In genomic region chr2:120552800-120553471, GRCh38 we compare ENCODE assay signal across 1 cellular context.
TF ChIP-seq lines count a peak whose summit lies in the region.

No MANE protein-coding gene starts in this region.

TF ChIP-seq in HepG2, 621 proteins besides CTCF, POLR2A, EP300 and RAD21 (continued from another document and continues in another):
- TF ChIP-seq ATF6 (CRISPR knock-in tag; conservative IDR thresholded peaks at IDR 0.05) (no peak), ZNF589 (CRISPR knock-in tag; conservative IDR thresholded peaks at IDR 0.05) (no peak), POGK (CRISPR knock-in tag; conservative IDR thresholded peaks at IDR 0.05) (peak; percentile 73; the same call in 1 of the 2 replicates), CEBPG (CRISPR knock-in tag; IDR thresholded peaks at IDR 0.05) (peak; percentile 43; the same call in 1 of the 2 replicates), ATF3 (CRISPR knock-in tag; IDR thresholded peaks at IDR 0.05) (no peak), DR1 (CRISPR knock-in tag; IDR thresholded peaks at IDR 0.05) (no peak), CSRNP1 (CRISPR knock-in tag; IDR thresholded peaks at IDR 0.05) (no peak), NFRKB (IDR thresholded peaks at IDR 0.05) (no peak), ZNF33B (CRISPR knock-in tag; IDR thresholded peaks at IDR 0.05) (0 out of 2 replicates have a peak, but pooled peaks have one; percentile 37), SOX5 (CRISPR knock-in tag; IDR thresholded peaks at IDR 0.05; ENCODE audit: borderline replicate concordance) (peak; percentile 81), BHLHE40 (IDR thresholded peaks at IDR 0.05; ENCODE audit: low read length) (no peak), BCL3 (CRISPR knock-in tag; IDR thresholded peaks at IDR 0.05) (peak; percentile 72; the same call in 1 of the 2 replicates), ZFP37 (CRISPR knock-in tag; IDR thresholded peaks at IDR 0.05; ENCODE audit: borderline replicate concordance) (no peak), PREB (CRISPR knock-in tag; IDR thresholded peaks at IDR 0.05) (no peak), ZFYVE20 (CRISPR knock-in tag; IDR thresholded peaks at IDR 0.05; ENCODE audit: borderline replicate concordance, low read depth) (no peak), RBAK (CRISPR knock-in tag; IDR thresholded peaks at IDR 0.05) (no peak), ZNF484 (CRISPR knock-in tag; IDR thresholded peaks at IDR 0.05; ENCODE audit: borderline replicate concordance, low read depth) (0 out of 2 replicates have a peak, but pooled peaks have one; percentile 27), ZNF572 (CRISPR knock-in tag; IDR thresholded peaks at IDR 0.05) (no peak), SP140L (CRISPR knock-in tag; IDR thresholded peaks at IDR 0.05; ENCODE audit: borderline replicate concordance) (0 out of 2 replicates have a peak, but pooled peaks have one; percentile 30), THRA (CRISPR knock-in tag; IDR thresholded peaks at IDR 0.05; ENCODE audit: borderline replicate concordance) (peak; percentile 77), ZNF737 (CRISPR knock-in tag; IDR thresholded peaks at IDR 0.05; ENCODE audit: borderline replicate concordance) (0 out of 2 replicates have a peak, but pooled peaks have one; percentile 35), LBX2 (CRISPR knock-in tag; IDR thresholded peaks at IDR 0.05; ENCODE audit: borderline replicate concordance) (no peak), EZH2 (conservative IDR thresholded peaks at IDR 0.05; ENCODE audit: low read depth, low read length) (no peak), HOXA9 (CRISPR knock-in tag; IDR thresholded peaks at IDR 0.05; ENCODE audit: borderline replicate concordance) (no peak), PAF1 (CRISPR knock-in tag; IDR thresholded peaks at IDR 0.05) (no peak), CREBL2 (CRISPR knock-in tag; IDR thresholded peaks at IDR 0.05; ENCODE audit: borderline replicate concordance) (no peak), SCMH1 (CRISPR knock-in tag; IDR thresholded peaks at IDR 0.05; ENCODE audit: borderline replicate concordance) (no peak), ZNF121 (CRISPR knock-in tag; IDR thresholded peaks at IDR 0.05) (peak; percentile 93), SIX4 (CRISPR knock-in tag; IDR thresholded peaks at IDR 0.05) (no peak), RFX1 (IDR thresholded peaks at IDR 0.05) (no peak), ZBTB49 (CRISPR knock-in tag; IDR thresholded peaks at IDR 0.05; ENCODE audit: borderline replicate concordance) (peak; percentile 38; the same call in 1 of the 2 replicates), ZNF766 (CRISPR knock-in tag; IDR thresholded peaks at IDR 0.05; ENCODE audit: borderline replicate concordance) (no peak; the same call in 1 of the 2 replicates), ETV6 (CRISPR knock-in tag; conservative IDR thresholded peaks at IDR 0.05) (peak; percentile 66; the same call in 1 of the 2 replicates), ZNF720 (CRISPR knock-in tag; IDR thresholded peaks at IDR 0.05) (no peak), SOX13 (IDR thresholded peaks at IDR 0.05) (no peak), SOX13 (CRISPR knock-in tag; conservative IDR thresholded peaks at IDR 0.05 in 1 of 2, IDR thresholded peaks at IDR 0.05 in 1 of 2) (peak in 1 of 2 experiments; percentile 74; a peak in 2 of 4 replicates), SRSF1 (optimal IDR thresholded peaks at IDR 0.05; ENCODE audit: low read depth, low read length) (no peak), ZNF276 (CRISPR knock-in tag; IDR thresholded peaks at IDR 0.05; ENCODE audit: low read depth) (0 out of 2 replicates have a peak, but pooled peaks have one; percentile 48), ZNF431 (CRISPR knock-in tag; IDR thresholded peaks at IDR 0.05; ENCODE audit: borderline replicate concordance, low read depth) (peak; percentile 62; the same call in 1 of the 2 replicates), RBM22 (optimal IDR thresholded peaks at IDR 0.05; ENCODE audit: low read length) (no peak), TFDP2 (CRISPR knock-in tag; IDR thresholded peaks at IDR 0.05) (peak; percentile 49; the same call in 1 of the 2 replicates), ETV5 (CRISPR knock-in tag; IDR thresholded peaks at IDR 0.05; ENCODE audit: borderline replicate concordance) (peak; percentile 69), MYNN (CRISPR knock-in tag; IDR thresholded peaks at IDR 0.05; ENCODE audit: low read depth) (peak; percentile 74; the same call in 1 of the 2 replicates), E2F5 (CRISPR knock-in tag; conservative IDR thresholded peaks at IDR 0.05) (no peak)
